In genomic region chr5:115601709-115602584, GRCh38 we compare ENCODE assay signal across 9 cellular contexts. TPM values are rescaled to one million over a fixed set of nuclear protein-coding genes. Genes with fewer than 3 reads are reported as not detected.
DNase-seq lines count a peak whose midpoint lies in the region; ATAC-seq lines count a peak whose summit lies in the region.
"Had no signal": no experiment of that assay in that cellular context is flagged by ENCODE, and none has a peak within 500 bp of the region (broad histone marks: within the 10 kb centered on the region; RNA-seq: fewer than 3 reads in every experiment).

Gene TICAM2, minus strand, starts transcription at chr5:115602479. Its CDS starts 21,223 bp downstream, at chr5:115581256.

- H3K9me3 ChIP-seq in SJSA1 (replicated peaks), result no peaks in the 10 kb centered on the region
- H3K9me3 ChIP-seq in right cardiac atrium (ENCODE audit: control insufficient read depth, low read length), result no peaks in the 10 kb centered on the region

- ATAC-seq in GM19023 (IDR thresholded peaks at IDR 0.05; ENCODE audit: unreplicated experiment), result peak; percentile 78
- peak; percentile 68 for ATAC-seq in HG03135 (IDR thresholded peaks at IDR 0.05; ENCODE audit: unreplicated experiment)
- ATAC-seq in right cardiac atrium, result peak; percentile 86 to 90

- peak within 1 kb of the TSS; percentile 81 for H3K27ac ChIP-seq in SJSA1
- H3K27ac ChIP-seq in adipose tissue (ENCODE audit: low read depth, low read length), result peak within 1 kb of the TSS; percentile 38
- peak within 1 kb of the TSS; percentile 92 for H3K27ac ChIP-seq in right cardiac atrium (ENCODE audit: low read length)
- H3K27ac ChIP-seq: SK-N-MC had no signal

- peaks cover 17% of the 10 kb centered on the region for H3K36me3 ChIP-seq in SJSA1

- DNase-seq in Ammon's horn (ENCODE audit: low spot score), result peak; percentile 73
- DNase-seq in SJSA1 (ENCODE audit: low read depth in 1 of 2, low spot score in 2 of 2), result peak; percentile 82 to 87
- DNase-seq in right cardiac atrium, result peak; percentile 76 to 89 (median 88)
- peak; percentile 54 for DNase-seq in renal cortical epithelial cell (ENCODE audit: low read depth)
- no peak for DNase-seq in SKM-1 treated with dmso at 0.1 percent for 144 hours (lab: John Stamatoyannopoulos, UW; ENCODE audit: unreplicated experiment)

- peak within 1 kb of the TSS; percentile 71 for H3K4me3 ChIP-seq in SJSA1
- H3K4me3 ChIP-seq in right cardiac atrium (ENCODE audit: low read length), result peak within 1 kb of the TSS; percentile 83
- H3K4me3 ChIP-seq: SK-N-MC had no signal

- intact Hi-C loops in right cardiac atrium (cut with DNase I), result no loop called here

- WGBS in adipose tissue, 3 donors, result 0 to 1% (median 0%) methylated on average over 56 to 71 of the region's 71 CpGs
- WGBS in right cardiac atrium, result under 1% methylated on average over 71 of the region's 71 CpGs

- H3K27me3 ChIP-seq in SJSA1 (replicated peaks), result no peaks in the 10 kb centered on the region
- H3K27me3 ChIP-seq in right cardiac atrium (ENCODE audit: control insufficient read depth, insufficient read depth), result no peaks in the 10 kb centered on the region

- H3K4me1 ChIP-seq in SJSA1 (replicated peaks), result peaks cover 27% of the 10 kb centered on the region
- no peaks in the 10 kb centered on the region for H3K4me1 ChIP-seq in right cardiac atrium (ENCODE audit: control insufficient read depth, insufficient read depth, low read length)

RNA-seq across cellular contexts. Expression of gene TICAM2, which starts in this region (rescaled TPM):
- total RNA-seq in SJSA1 (2014; rRNA removed; shearing (Covaris generic)), result 13.6 and 22.1 TPM in 2 replicates
- polyA plus RNA-seq in adipose tissue, result 1 to 10 TPM; 1.1 to 3.0 (median 1.8) TPM
- 1 to 10 TPM; 3.2 to 4.3 (median 3.7) TPM for total RNA-seq in right cardiac atrium
- 1.5 TPM for polyA plus RNA-seq in right cardiac atrium
- total RNA-seq in renal cortical epithelial cell, result 3.1 and 6.9 TPM in 2 replicates

Comparison
In these comparisons a context has a peak if more than half of its experiments do, and no peak if none do; other contexts are left out.
1. H3K27ac ChIP-seq: peak in every context shown above with its lines; median percentile 92 in right cardiac atrium; 81 in SJSA1; 38 in adipose tissue.